27 cellular contexts compared by ENCODE assay signal in genomic region chr3:13710251-13710650, GRCh38.
DNase-seq lines count a peak whose midpoint lies in the region; ATAC-seq, FAIRE-seq and TF ChIP-seq lines count a peak whose summit lies in the region.
"Had no signal": no experiment of that assay in that cellular context is flagged by ENCODE, and none has a peak within 500 bp of the region (broad histone marks: within the 10 kb centered on the region; RNA-seq: fewer than 3 reads in every experiment).

No MANE protein-coding gene starts in this region.

- H3K4me1 ChIP-seq in right lobe of liver (no peaks in the 10 kb centered on the region), HepG2 (ENCODE audit: insufficient read depth, low read length) (no peaks in the 10 kb centered on the region), upper lobe of right lung (no peaks in the 10 kb centered on the region), transverse colon (no peaks in the 10 kb centered on the region)
- H3K4me1 ChIP-seq: Caco-2, colonic mucosa had no signal

- POLR2A ChIA-PET in HepG2 (lab: Yijun Ruan, JAX): no interaction called here

- FAIRE-seq in HepG2 (lab: Jason Lieb, UNC): no peak
- FAIRE-seq: GM12892 had no signal

- no peak for TF ChIP-seq EP300 in HepG2 (IDR thresholded peaks at IDR 0.05; ENCODE audit: low read depth in 2 of 2, low read length in 2 of 2)
- TF ChIP-seq EP300 in HepG2 (CRISPR knock-in tag; IDR thresholded peaks at IDR 0.05; ENCODE audit: borderline replicate concordance): no peak
- TF ChIP-seq EP300 in transverse colon (IDR thresholded peaks at IDR 0.05; ENCODE audit: low read depth): no peak

- H3K4me2 ChIP-seq in HepG2 (ENCODE audit: low read depth, low read length): no peak overlapping the region

- intact Hi-C loops in right lobe of liver (cut with DNase I): no loop called here
- intact Hi-C loops in HepG2 (cut with micrococcal nuclease; ENCODE audit: unreplicated experiment): no loop called here
- intact Hi-C loops in upper lobe of right lung (cut with DNase I): no loop called here
- intact Hi-C loops in transverse colon (cut with DNase I; ENCODE audit: low total_unique reads): no loop called here

- H3K27ac ChIP-seq in right lobe of liver (no peak overlapping the region), HepG2 (ENCODE audit: extremely low read length, insufficient read depth, low read length) (no peak overlapping the region), upper lobe of right lung (no peak overlapping the region), transverse colon (no peak overlapping the region)
- H3K27ac ChIP-seq: 22Rv1, colonic mucosa, GM23248 had no signal

- TF ChIP-seq POLR2A in right lobe of liver (IDR thresholded peaks at IDR 0.05) (no peak), HepG2 (IDR thresholded peaks at IDR 0.05; ENCODE audit: insufficient read depth in 1 of 2, low read depth in 2 of 2, low read length in 2 of 2) (no peak), transverse colon (IDR thresholded peaks at IDR 0.05) (no peak)

- BruUV-seq in HepG2 (replicated peaks; lab: Mats Ljungman, UMichigan): no TSS peak

- no peak for ATAC-seq in activated CD4-positive, CD25-positive, alpha-beta regulatory T cell treated with anti-CD3 and anti-CD28 coated beads, Interleukin-2, amount 50 U/mL, for 24 hours
- ATAC-seq in right lobe of liver (no peak), HepG2 (no peak), upper lobe of right lung (no peak), GM21423 (IDR thresholded peaks at IDR 0.05; ENCODE audit: unreplicated experiment) (no peak)
- ATAC-seq: activated CD4-positive, alpha-beta T cell treated with anti-CD3 and anti-CD28 coated beads for 36 hours; left ventricle myocardium superior; stimulated activated memory B cell treated with anti-CD40 and anti-IgM and Interleukin-4, amounts not matched to agents 10 μg/mL and 1 μg/mL and 100 μg/mL, for 72 hours had no signal

- no peak overlapping the region for H3K9ac ChIP-seq in HepG2 (ENCODE audit: insufficient read depth, low read depth, low read length)
- H3K9ac ChIP-seq: GM23248 had no signal

- no peaks in the 10 kb centered on the region for H4K20me1 ChIP-seq in HepG2 (ENCODE audit: insufficient read depth, low read length)

- WGBS in right lobe of liver (ENCODE audit: insufficient coverage, low coverage, low lambda C conversion rate, missing lambda C conversion rate): 15% methylated on average over 2 of the region's 3 CpGs
- WGBS in HepG2 (ENCODE audit: low lambda C conversion rate): 2% methylated on average over 3 of the region's 3 CpGs
- WGBS in transverse colon (ENCODE audit: low coverage in 1 of 2), 2 donors: 0 to 46% methylated on average over 1 to 3 of the region's 3 CpGs

- no peak overlapping the region for H3K4me3 ChIP-seq in right lobe of liver
- no peak overlapping the region for H3K4me3 ChIP-seq in HepG2 (replicated peaks in 1 of 3; ENCODE audit: insufficient read depth in 1 of 3, low read depth in 2 of 3, low read length in 3 of 3)
- H3K4me3 ChIP-seq in upper lobe of right lung: no peak overlapping the region
- no peak overlapping the region for H3K4me3 ChIP-seq in transverse colon
- H3K4me3 ChIP-seq: colonic mucosa, GM23248 had no signal

- TF ChIP-seq CTCF in right lobe of liver (IDR thresholded peaks at IDR 0.05): no peak
- no peak for TF ChIP-seq CTCF in HepG2 (CRISPR knock-in tag; IDR thresholded peaks at IDR 0.05)
- no peak for TF ChIP-seq CTCF in osteocyte (IDR thresholded peaks at IDR 0.05)
- no peak for TF ChIP-seq CTCF in upper lobe of right lung (IDR thresholded peaks at IDR 0.05)
- TF ChIP-seq CTCF in transverse colon (IDR thresholded peaks at IDR 0.05): no peak

- H3K4me3 Mint-ChIP-seq in osteocyte (ENCODE audit: unreplicated experiment): no peak overlapping the region
- H3K4me3 Mint-ChIP-seq: activated CD4-positive, alpha-beta T cell treated with anti-CD3 and anti-CD28 coated beads for 36 hours; activated naive CD8-positive, alpha-beta T cell; IgD-negative memory B cell; mesothelial cell of epicardium; stimulated activated memory B cell treated with anti-CD40 and anti-IgM and Interleukin-4, amounts not matched to agents 10 μg/mL and 1 μg/mL and 100 μg/mL, for 72 hours had no signal

- CTCF ChIA-PET in HepG2 (lab: Yijun Ruan, JAX; ENCODE audit: low intra/inter-chr PET ratio, low total read pairs): no interaction called here

- in situ Hi-C loops in HepG2 (cut with HindIII; ENCODE audit: extremely low pct_ligation_motif_present, low pct_unique_long_range_greater_than_20kb): no loop called here
- in situ Hi-C loops in transverse colon (cut with MboI; ENCODE audit: low pct_ligation_motif_present in 1 of 4, low pct_unique_long_range_greater_than_20kb in 1 of 4, low sequenced_read_pairs in 3 of 4): no loop called here

- TF ChIP-seq RAD21 in HepG2 (CRISPR knock-in tag; IDR thresholded peaks at IDR 0.05): no peak

- H3K36me3 ChIP-seq in right lobe of liver (no peaks in the 10 kb centered on the region), HepG2 (replicated peaks in 1 of 2; ENCODE audit: control insufficient read depth in 1 of 2, insufficient read depth in 2 of 2, low read length in 2 of 2) (no peaks in the 10 kb centered on the region), upper lobe of right lung (no peaks in the 10 kb centered on the region), transverse colon (no peaks in the 10 kb centered on the region)
- H3K36me3 ChIP-seq: colonic mucosa had no signal

- no peaks in the 10 kb centered on the region for H3K36me3 Mint-ChIP-seq in osteocyte (ENCODE audit: unreplicated experiment)
- H3K36me3 Mint-ChIP-seq: IgD-negative memory B cell; mesothelial cell of epicardium; stimulated activated memory B cell treated with anti-CD40 and anti-IgM and Interleukin-4, amounts not matched to agents 10 μg/mL and 1 μg/mL and 100 μg/mL, for 72 hours had no signal

- DNase-seq in activated CD4-positive, CD25-positive, alpha-beta regulatory T cell treated with anti-CD3 and anti-CD28 coated beads, Interleukin-2, amount 50 U/mL, for 72 hours: peak; percentile 16
- DNase-seq in right lobe of liver (peak; percentile 1 to 20 (median 8)), HepG2 (ENCODE audit: low spot score) (no peak), osteocyte (ENCODE audit: extremely low spot score, unreplicated experiment) (peak; percentile 72), upper lobe of right lung (peak; percentile 39), transverse colon (no peak)
- DNase-seq: activated CD4-positive, alpha-beta T cell treated with anti-CD3 and anti-CD28 coated beads for 36 hours; C1 segment of cervical spinal cord; Caco-2; effector memory CD4-positive, alpha-beta T cell; glutamatergic neuron; GM23248; left ventricle myocardium superior; NCI-H1694; NCI-H446; NCI-H748 treated with DMSO at 0.1 percent for 48 hours; SHP77; substantia nigra had no signal

- H3K9me3 Mint-ChIP-seq in osteocyte (ENCODE audit: unreplicated experiment): peaks cover 82% of the 10 kb centered on the region

- no peaks in the 10 kb centered on the region for H3K27me3 Mint-ChIP-seq in osteocyte (ENCODE audit: unreplicated experiment)

- no peaks in the 10 kb centered on the region for H3K4me1 Mint-ChIP-seq in osteocyte (ENCODE audit: unreplicated experiment)
- H3K4me1 Mint-ChIP-seq: activated CD4-positive, alpha-beta T cell treated with anti-CD3 and anti-CD28 coated beads for 36 hours; IgD-negative memory B cell; mesothelial cell of epicardium; stimulated activated memory B cell treated with anti-CD40 and anti-IgM and Interleukin-4, amounts not matched to agents 10 μg/mL and 1 μg/mL and 100 μg/mL, for 72 hours had no signal

- H3K27me3 ChIP-seq in right lobe of liver (no peaks in the 10 kb centered on the region), HepG2 (ENCODE audit: control insufficient read depth in 1 of 2, insufficient read depth in 2 of 2, low read length in 2 of 2) (no peaks in the 10 kb centered on the region), upper lobe of right lung (no peaks in the 10 kb centered on the region), transverse colon (no peaks in the 10 kb centered on the region)
- H3K27me3 ChIP-seq: colonic mucosa had no signal

- no peak overlapping the region for H2AFZ ChIP-seq in HepG2 (ENCODE audit: low read length)
- H2AFZ ChIP-seq: GM23248 had no signal

- no peaks in the 10 kb centered on the region for H3K79me2 ChIP-seq in HepG2 (ENCODE audit: insufficient read depth, low read length)

- no peaks in the 10 kb centered on the region for H3K9me3 ChIP-seq in right lobe of liver
- no peaks in the 10 kb centered on the region for H3K9me3 ChIP-seq in HepG2 (ENCODE audit: low read length)
- no peaks in the 10 kb centered on the region for H3K9me3 ChIP-seq in upper lobe of right lung
- H3K9me3 ChIP-seq in transverse colon: no peaks in the 10 kb centered on the region
- H3K9me3 ChIP-seq: Caco-2, colonic mucosa had no signal

- H3K27ac Mint-ChIP-seq in osteocyte (ENCODE audit: unreplicated experiment): no peak overlapping the region
- H3K27ac Mint-ChIP-seq: activated CD4-positive, alpha-beta T cell treated with anti-CD3 and anti-CD28 coated beads for 36 hours; activated naive CD8-positive, alpha-beta T cell; IgD-negative memory B cell; mesothelial cell of epicardium; stimulated activated memory B cell treated with anti-CD40 and anti-IgM and Interleukin-4, amounts not matched to agents 10 μg/mL and 1 μg/mL and 100 μg/mL, for 72 hours had no signal

TF ChIP-seq in HepG2, 621 proteins besides CTCF, POLR2A, EP300 and RAD21 (continues in another document):
- TF ChIP-seq ZNF232 (CRISPR knock-in tag; IDR thresholded peaks at IDR 0.05; ENCODE audit: borderline replicate concordance): no peak
- no peak for TF ChIP-seq ZSCAN25 (CRISPR knock-in tag; IDR thresholded peaks at IDR 0.05)
- no peak for TF ChIP-seq SATB2 (CRISPR knock-in tag; IDR thresholded peaks at IDR 0.05)
- no peak for TF ChIP-seq ZFP41 (CRISPR knock-in tag; IDR thresholded peaks at IDR 0.05; ENCODE audit: borderline replicate concordance)
- TF ChIP-seq, protein P1, sequence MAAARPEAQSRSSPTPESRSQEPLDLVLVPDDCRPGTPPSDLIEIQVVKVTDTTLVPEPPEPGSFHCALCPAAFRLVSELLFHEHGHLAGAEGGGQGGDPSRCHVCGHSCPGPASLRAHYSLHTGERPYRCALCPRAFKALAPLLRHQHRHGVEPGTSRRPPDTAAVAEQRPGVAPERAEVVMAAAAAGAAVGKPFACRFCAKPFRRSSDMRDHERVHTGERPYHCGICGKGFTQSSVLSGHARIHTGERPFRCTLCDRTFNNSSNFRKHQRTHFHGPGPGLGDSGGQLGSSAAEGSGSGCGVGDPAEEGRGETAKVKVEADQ (CRISPR knock-in tag; IDR thresholded peaks at IDR 0.05; ENCODE audit: borderline replicate concordance): no peak
- TF ChIP-seq LCORL (IDR thresholded peaks at IDR 0.05): no peak
- TF ChIP-seq LCORL (CRISPR knock-in tag; IDR thresholded peaks at IDR 0.05): no peak
- TF ChIP-seq ZNF24 (IDR thresholded peaks at IDR 0.05): no peak
- no peak for TF ChIP-seq MEF2D (CRISPR knock-in tag; IDR thresholded peaks at IDR 0.05)
- TF ChIP-seq ZNF709 (CRISPR knock-in tag; IDR thresholded peaks at IDR 0.05): no peak

Comparison
In these comparisons a context has a peak if more than half of its experiments do, and no peak if none do; other contexts are left out.
1. DNase-seq: peak in activated CD4-positive, CD25-positive, alpha-beta regulatory T cell treated with anti-CD3 and anti-CD28 coated beads, Interleukin-2, amount 50 U/mL, for 72 hours (single experiment), right lobe of liver (3 of 3), osteocyte (single experiment) and upper lobe of right lung (single experiment); none in HepG2 (single experiment) and transverse colon (single experiment).